9 cellular contexts compared by ENCODE assay signal in genomic region chr21:46295177-46295711, GRCh38. TPM values are rescaled to one million over a fixed set of nuclear protein-coding genes. Genes with fewer than 3 reads are reported as not detected.
A peak's percentile ranks its signal among the peaks of the same experiment; 100 is the strongest.
DNase-seq lines count a peak whose midpoint lies in the region; ATAC-seq, FAIRE-seq and TF ChIP-seq lines count a peak whose summit lies in the region.
"Had no signal": no experiment of that assay in that cellular context is flagged by ENCODE, and none has a peak within 500 bp of the region (broad histone marks: within the 10 kb centered on the region; RNA-seq: fewer than 3 reads in every experiment).

No MANE protein-coding gene starts in this region.

- H3K27me3 ChIP-seq in WERI-Rb-1 (ENCODE audit: insufficient read depth, low read depth, severe bottlenecking) (no peaks in the 10 kb centered on the region), right cardiac atrium (ENCODE audit: control insufficient read depth, insufficient read depth) (no peaks in the 10 kb centered on the region), upper lobe of left lung (peaks cover 0 to 9% (median 1%) of the 10 kb centered on the region in 4 donors), MM.1S (replicated peaks; ENCODE audit: insufficient read depth, low read length) (no peaks in the 10 kb centered on the region)

- TF ChIP-seq CTCF in WERI-Rb-1 (IDR thresholded peaks at IDR 0.05; ENCODE audit: low read depth, low read length) (no peak), upper lobe of left lung (IDR thresholded peaks at IDR 0.05) (no peak), MM.1S (IDR thresholded peaks at IDR 0.05; ENCODE audit: low read length) (no peak)

- peak; percentile 5 to 22 for ATAC-seq in right cardiac atrium
- ATAC-seq in upper lobe of left lung (ENCODE audit: low FRiP score in 2 of 2): peak; percentile 41 to 45
- no peak for ATAC-seq in HG03520 (IDR thresholded peaks at IDR 0.05; ENCODE audit: unreplicated experiment)

- TF ChIP-seq POLR2A in upper lobe of left lung (IDR thresholded peaks at IDR 0.05): no peak
- TF ChIP-seq POLR2A in GM12891 (IDR thresholded peaks at IDR 0.05; ENCODE audit: low read depth, low read length): no peak

- H3K27ac ChIP-seq in WERI-Rb-1: peak overlapping the region; percentile 4; the same call in 1 of the 2 replicates
- H3K27ac ChIP-seq in right cardiac atrium (ENCODE audit: low read length): no peak overlapping the region
- H3K27ac ChIP-seq in upper lobe of left lung: peak overlapping the region in 1 of 4 donors; percentile 73
- H3K27ac ChIP-seq in MM.1S (ENCODE audit: low read length): no peak overlapping the region

- WGBS in right cardiac atrium: 30% methylated on average over 6 of the region's 6 CpGs
- WGBS in upper lobe of left lung, 2 donors: 61 to 70% methylated on average over 6 of the region's 6 CpGs

- CTCF ChIA-PET in activated CD4-positive, alpha-beta T cell treated with anti-CD3 and anti-CD28 coated beads, Interleukin-2, amount 10 ng/mL, durations not matched to agents 7 days and 5 days (lab: Charles Lee): interaction anchor here (1.5 kb wide), 1 partner anchor 11 kb away, joined by 3 read pairs; no protein-coding TSS in a partner anchor

- H4K20me1 ChIP-seq in MM.1S (ENCODE audit: insufficient read depth, low read length): no peaks in the 10 kb centered on the region

- peaks cover 37% of the 10 kb centered on the region for H3K36me3 ChIP-seq in WERI-Rb-1
- H3K36me3 ChIP-seq in upper lobe of left lung: peaks cover 0 to 7% (median 6%) of the 10 kb centered on the region in 4 donors
- H3K36me3 ChIP-seq in MM.1S (replicated peaks; ENCODE audit: insufficient read depth, low read length): peaks cover 6% of the 10 kb centered on the region; the same call in 1 of the 2 replicates

- intact Hi-C loops in right cardiac atrium (cut with DNase I): no loop called here

- peaks cover 31% of the 10 kb centered on the region for H3K36me3 Mint-ChIP-seq in activated CD4-positive, alpha-beta T cell treated with anti-CD3 and anti-CD28 coated beads, Interleukin-2, amount 10 ng/mL, durations not matched to agents 7 days and 5 days (ENCODE audit: low read depth)

- TF ChIP-seq EP300 in upper lobe of left lung (IDR thresholded peaks at IDR 0.05): no peak

- H3K4me3 Mint-ChIP-seq in activated CD4-positive, alpha-beta T cell treated with anti-CD3 and anti-CD28 coated beads, Interleukin-2, amount 10 ng/mL, durations not matched to agents 7 days and 5 days: no peak overlapping the region

- no peaks in the 10 kb centered on the region for H3K27me3 Mint-ChIP-seq in activated CD4-positive, alpha-beta T cell treated with anti-CD3 and anti-CD28 coated beads, Interleukin-2, amount 10 ng/mL, durations not matched to agents 7 days and 5 days

- no peak overlapping the region for H3K9ac ChIP-seq in MM.1S (ENCODE audit: low read length)

- peaks cover 23% of the 10 kb centered on the region for H3K4me1 Mint-ChIP-seq in activated CD4-positive, alpha-beta T cell treated with anti-CD3 and anti-CD28 coated beads, Interleukin-2, amount 10 ng/mL, durations not matched to agents 7 days and 5 days

- H3K4me2 ChIP-seq in MM.1S (ENCODE audit: low read depth, low read length): no peak overlapping the region

- no peaks in the 10 kb centered on the region for H3K79me2 ChIP-seq in MM.1S (ENCODE audit: low read length)

- POLR2A ChIA-PET in activated CD4-positive, alpha-beta T cell treated with anti-CD3 and anti-CD28 coated beads, Interleukin-2, amount 10 ng/mL, durations not matched to agents 7 days and 5 days (lab: Charles Lee): no interaction called here

- no peaks in the 10 kb centered on the region for H3F3A ChIP-seq in MM.1S (ENCODE audit: insufficient read depth, low read length)

- no peak for FAIRE-seq in GM12891 (lab: Jason Lieb, UNC)

- no peaks in the 10 kb centered on the region for H3K4me1 ChIP-seq in right cardiac atrium (ENCODE audit: control insufficient read depth, insufficient read depth, low read length)
- H3K4me1 ChIP-seq in upper lobe of left lung: peaks cover 10 to 23% (median 14%) of the 10 kb centered on the region in 4 donors
- H3K4me1 ChIP-seq in MM.1S (ENCODE audit: low read length): no peaks in the 10 kb centered on the region

- no peaks in the 10 kb centered on the region for H3K9me3 ChIP-seq in WERI-Rb-1 (ENCODE audit: severe bottlenecking)
- no peaks in the 10 kb centered on the region for H3K9me3 ChIP-seq in right cardiac atrium (ENCODE audit: control insufficient read depth, low read length)
- H3K9me3 ChIP-seq in upper lobe of left lung: no peaks in the 10 kb centered on the region
- H3K9me3 ChIP-seq in MM.1S (replicated peaks; ENCODE audit: insufficient read depth, low read length): no peaks in the 10 kb centered on the region

- no peak overlapping the region for H3K4me3 ChIP-seq in WERI-Rb-1 (ENCODE audit: low read depth, low read length)
- H3K4me3 ChIP-seq in right cardiac atrium (ENCODE audit: low read length): no peak overlapping the region
- H3K4me3 ChIP-seq in upper lobe of left lung: no peak overlapping the region
- H3K4me3 ChIP-seq in MM.1S (ENCODE audit: low read length): no peak overlapping the region

- peaks cover 8% of the 10 kb centered on the region for H3K9me3 Mint-ChIP-seq in activated CD4-positive, alpha-beta T cell treated with anti-CD3 and anti-CD28 coated beads, Interleukin-2, amount 10 ng/mL, durations not matched to agents 7 days and 5 days

- H2AFZ ChIP-seq in MM.1S (ENCODE audit: low read length): no peak overlapping the region

- H3K27ac Mint-ChIP-seq in activated CD4-positive, alpha-beta T cell treated with anti-CD3 and anti-CD28 coated beads, Interleukin-2, amount 10 ng/mL, durations not matched to agents 7 days and 5 days: peak overlapping the region; percentile 25

- DNase-seq in activated CD4-positive, alpha-beta T cell treated with anti-CD3 and anti-CD28 coated beads, Interleukin-2, amount 10 ng/mL, durations not matched to agents 7 days and 5 days: no peak
- no peak for DNase-seq in activated CD4-positive, alpha-beta T cell treated with anti-CD3 and anti-CD28 coated beads, Interleukin-2, amount 50 U/mL, for 4 hours
- DNase-seq in WERI-Rb-1: peak; percentile 39
- peak; percentile 48 to 73 (median 51) for DNase-seq in right cardiac atrium
- no peak for DNase-seq in upper lobe of left lung
- DNase-seq in MM.1S: no peak
- no peak for DNase-seq in GM12891 (ENCODE audit: insufficient read length, low spot score)
- DNase-seq: NCI-H526 had no signal

- no peaks in the 10 kb centered on the region for H3K9me2 ChIP-seq in MM.1S (replicated peaks; ENCODE audit: insufficient read depth, low read length)

TF ChIP-seq in GM12891, 5 proteins besides CTCF, POLR2A, EP300 and RAD21:
- TF ChIP-seq POLR2AphosphoS5 (IDR thresholded peaks at IDR 0.05; ENCODE audit: low read depth, low read length) (no peak), POU2F2 (IDR thresholded peaks at IDR 0.05; ENCODE audit: low read depth, low read length) (no peak), PAX5 (IDR thresholded peaks at IDR 0.05; ENCODE audit: insufficient read depth, low read length, severe bottlenecking) (no peak), SPI1 (IDR thresholded peaks at IDR 0.05; ENCODE audit: low read depth, low read length) (no peak), TAF1 (IDR thresholded peaks at IDR 0.05; ENCODE audit: low read depth, low read length) (no peak)

RNA-seq across cellular contexts. Expression of gene YBEY, which starts 9.1 kb away (rescaled TPM):
- total RNA-seq in activated CD4-positive, alpha-beta T cell treated with anti-CD3 and anti-CD28 coated beads, Interleukin-2, amount 10 ng/mL, durations not matched to agents 7 days and 5 days: 10 to 100 TPM; 11.5 to 12.5 TPM
- 10 to 100 TPM; 13.9 to 18.5 (median 16.4) TPM for total RNA-seq in right cardiac atrium
- 10.2 TPM for polyA plus RNA-seq in right cardiac atrium
- 10 to 100 TPM in 4 of 6 donors, 1 to 10 TPM in 2; 7.7 to 26.2 (median 10.8) TPM for total RNA-seq in upper lobe of left lung
- polyA plus RNA-seq in GM12891 (2012; ENCODE audit: low read depth, missing spikeins): 20.5 TPM

RNA-seq across cellular contexts. Expression of gene MCM3AP, which starts 9.8 kb away (rescaled TPM):
- total RNA-seq in activated CD4-positive, alpha-beta T cell treated with anti-CD3 and anti-CD28 coated beads, Interleukin-2, amount 10 ng/mL, durations not matched to agents 7 days and 5 days: 100 to 1,000 TPM in 1 of 2 experiments, 10 to 100 TPM in 1; 94.5 to 118 TPM
- total RNA-seq in right cardiac atrium (10 to 100 TPM; 59.4 to 62.1 (median 60.6) TPM), upper lobe of left lung (100 to 1,000 TPM in 2 of 6 donors, 10 to 100 TPM in 4; 93.3 to 226 (median 98.4) TPM)
- polyA plus RNA-seq in right cardiac atrium: 26.0 TPM
- 38.5 TPM for polyA plus RNA-seq in GM12891 (2012; ENCODE audit: low read depth, missing spikeins)

RNA-seq across cellular contexts. Expression of gene C21orf58, which starts 28.4 kb away (rescaled TPM):
- 10 to 100 TPM; 67.5 to 68.3 TPM for total RNA-seq in activated CD4-positive, alpha-beta T cell treated with anti-CD3 and anti-CD28 coated beads, Interleukin-2, amount 10 ng/mL, durations not matched to agents 7 days and 5 days
- total RNA-seq in right cardiac atrium (1 to 10 TPM in 3 of 4 donors, under 1 TPM in 1; 0.84 to 2.1 (median 1.7) TPM), upper lobe of left lung (10 to 100 TPM in 2 of 6 donors, 1 to 10 TPM in 4; 3.2 to 35.6 (median 6.7) TPM)
- 1.4 TPM for polyA plus RNA-seq in right cardiac atrium
- polyA plus RNA-seq in GM12891 (2012; ENCODE audit: low read depth, missing spikeins): 7.6 TPM

RNA-seq across cellular contexts. Expression of gene PCNT, which starts 28.7 kb away (rescaled TPM):
- 10 to 100 TPM; 84.0 to 89.8 TPM for total RNA-seq in activated CD4-positive, alpha-beta T cell treated with anti-CD3 and anti-CD28 coated beads, Interleukin-2, amount 10 ng/mL, durations not matched to agents 7 days and 5 days
- total RNA-seq in right cardiac atrium (10 to 100 TPM; 25.3 to 29.6 (median 27.9) TPM), upper lobe of left lung (100 to 1,000 TPM in 1 of 6 donors, 10 to 100 TPM in 5; 24.9 to 130 (median 44.4) TPM)
- polyA plus RNA-seq in right cardiac atrium: 20.8 TPM
- polyA plus RNA-seq in GM12891 (2012; ENCODE audit: low read depth, missing spikeins): 26.9 TPM

Comparison
In these comparisons a context has a peak if more than half of its experiments do, and no peak if none do; other contexts are left out.
1. DNase-seq: peak in WERI-Rb-1 (single experiment) and right cardiac atrium (3 of 3); none in activated CD4-positive, alpha-beta T cell treated with anti-CD3 and anti-CD28 coated beads, Interleukin-2, amount 10 ng/mL, durations not matched to agents 7 days and 5 days (single experiment), activated CD4-positive, alpha-beta T cell treated with anti-CD3 and anti-CD28 coated beads, Interleukin-2, amount 50 U/mL, for 4 hours (0 of 2), upper lobe of left lung (0 of 2), MM.1S (single experiment) and GM12891 (single experiment).